Comparison of ENCODE assay signal across 28 cellular contexts in genomic region chr17:1171953-1172352, GRCh38.
"Had no signal": no experiment of that assay in that cellular context is flagged by ENCODE, and none has a peak within 500 bp of the region (broad histone marks: within the 10 kb centered on the region; RNA-seq: fewer than 3 reads in every experiment).

No MANE protein-coding gene starts in this region.

- H3K27ac ChIP-seq: coronary artery, epithelial cell of prostate, hepatocyte, left lung, ovary, psoas muscle, suprapubic skin, transverse colon, vagina had no signal

- DNase-seq: dorsolateral prefrontal cortex; effector CD4-positive, alpha-beta T cell; foreskin fibroblast; gastrocnemius medialis; head of caudate nucleus; kidney; left lung; natural killer cell; occipital lobe; ovary; posterior cingulate gyrus; stimulated activated CD4-positive, alpha-beta T cell treated with anti-CD3 and anti-CD28 coated beads, Interleukin-12 subunit alpha, Interleukin-12 subunit beta, amount 100 ng/mL, for 4 hours; stimulated activated CD4-positive, alpha-beta T cell treated with anti-CD3 and anti-CD28 coated beads, Interleukin-1b, Interleukin-23, amount 100 ng/mL, for 48 hours; stimulated activated CD4-positive, alpha-beta T cell treated with anti-CD3 and anti-CD28 coated beads, Interleukin-4, amount 100 ng/mL, for 1 hour; stimulated activated CD8-positive, alpha-beta memory T cell treated with anti-CD3 and anti-CD28 coated beads, Interleukin-4, amount 100 ng/mL, for 48 hours; stimulated activated naive CD4-positive, alpha-beta T cell; stimulated activated naive CD8-positive, alpha-beta T cell treated with anti-CD3 and anti-CD28 coated beads, Interleukin-15, amount 100 ng/mL, for 72 hours; transverse colon had no signal

- H3K4me3 ChIP-seq: coronary artery, dorsolateral prefrontal cortex, gastrocnemius medialis, hepatocyte, left lung, lung, ovary, psoas muscle, smooth muscle cell, suprapubic skin, transverse colon, vagina had no signal

- H3K9me3 ChIP-seq: gastrocnemius medialis, left lung, ovary, psoas muscle, suprapubic skin, transverse colon, vagina had no signal

- H3K27me3 ChIP-seq: hepatocyte, left lung, ovary, suprapubic skin, transverse colon, vagina had no signal

- ATAC-seq: esophagus mucosa; gastrocnemius medialis; left lung; natural killer cell; psoas muscle; sciatic nerve; stimulated activated naive CD8-positive, alpha-beta T cell treated with anti-CD3 and anti-CD28 coated beads, Interleukin-15, amount 100 ng/mL, for 72 hours had no signal

- H3K36me3 ChIP-seq: gastrocnemius medialis, ovary, transverse colon, vagina had no signal

- H3K4me1 ChIP-seq: psoas muscle had no signal
